8 cellular contexts compared by ENCODE assay signal in genomic region chr1:226870323-226871046, GRCh38. TPM values are rescaled to one million over a fixed set of nuclear protein-coding genes. Genes with fewer than 3 reads are reported as not detected.
DNase-seq lines count a peak whose midpoint lies in the region; ATAC-seq and TF ChIP-seq lines count a peak whose summit lies in the region.

PSEN2 (plus strand) TSS chr1:226870616; CDS start chr1:226881908, 11,292 bp downstream.

- H3K4me3 Mint-ChIP-seq in T-helper 2 cell treated with Interferon-gamma antibody and Interleukin-4, amounts not matched to agents 5 μg/mL and 100 μg/mL, for 36 hours: peak within 1 kb of the TSS; percentile 81

- H3K27ac Mint-ChIP-seq in T-helper 2 cell treated with Interferon-gamma antibody and Interleukin-4, amounts not matched to agents 5 μg/mL and 100 μg/mL, for 36 hours: peak within 1 kb of the TSS; percentile 52

- H3K36me3 Mint-ChIP-seq in T-helper 2 cell treated with Interferon-gamma antibody and Interleukin-4, amounts not matched to agents 5 μg/mL and 100 μg/mL, for 36 hours (ENCODE audit: low read depth): no peaks in the 10 kb centered on the region

- peaks cover 52% of the 10 kb centered on the region for H3K4me1 ChIP-seq in body of pancreas
- peaks cover 32 to 35% of the 10 kb centered on the region in 2 donors for H3K4me1 ChIP-seq in gastrocnemius medialis

- H3K9me3 ChIP-seq in body of pancreas: no peaks in the 10 kb centered on the region
- no peaks in the 10 kb centered on the region for H3K9me3 ChIP-seq in gastrocnemius medialis

- in situ Hi-C loops in gastrocnemius medialis (cut with MboI; ENCODE audit: low sequenced_read_pairs in 4 of 4): no loop called here

- H3K4me3 ChIP-seq in GM12865 (ENCODE audit: low read depth, low read length): peak within 1 kb of the TSS; percentile 62
- peak within 1 kb of the TSS; percentile 59 for H3K4me3 ChIP-seq in NB4 (ENCODE audit: low read depth, low read length)
- H3K4me3 ChIP-seq in body of pancreas: peak within 1 kb of the TSS; percentile 49 to 64
- peak within 1 kb of the TSS; percentile 62 for H3K4me3 ChIP-seq in iPS-11a (ENCODE audit: low read depth, low read length)
- H3K4me3 ChIP-seq in gastrocnemius medialis: peak within 1 kb of the TSS; percentile 72 to 91 (median 88)

- H3K27me3 Mint-ChIP-seq in T-helper 2 cell treated with Interferon-gamma antibody and Interleukin-4, amounts not matched to agents 5 μg/mL and 100 μg/mL, for 36 hours (ENCODE audit: low read depth): peaks cover 18% of the 10 kb centered on the region

- ATAC-seq in body of pancreas (peak; percentile 85), gastrocnemius medialis (peak; percentile 71 to 88)

- DNase-seq in GM12865 (ENCODE audit: low read depth): peak; percentile 78
- DNase-seq in HCEC 1CT: peak; percentile 57
- peak; percentile 65 for DNase-seq in NB4 (ENCODE audit: low read depth)
- DNase-seq in T-helper 2 cell treated with Interferon-gamma antibody and Interleukin-4, amounts not matched to agents 5 μg/mL and 100 μg/mL, for 36 hours (ENCODE audit: low spot score): peak; percentile 71
- DNase-seq in body of pancreas: peak; percentile 85 to 90 (median 86)
- peak; percentile 55 to 77 for DNase-seq in gastrocnemius medialis
- no peak for DNase-seq in putamen (ENCODE audit: low spot score)

- WGBS in body of pancreas, 2 donors: 0% methylated on average over 48 of the region's 82 CpGs; no CpG with 5 or more reads in 1 of the 2 donors

- intact Hi-C loops in body of pancreas (cut with DNase I): no loop called here
- intact Hi-C loops in gastrocnemius medialis (cut with DNase I; ENCODE audit: low total_unique reads): loop anchor here (2.0 to 5.0 kb wide), 2 partner anchors 50 to 107 kb away; no protein-coding TSS in a partner anchor

- TF ChIP-seq CTCF in GM12865 (IDR thresholded peaks at IDR 0.05; ENCODE audit: insufficient read depth, low read depth, low read length, missing control alignments) (peak; percentile 4), NB4 (IDR thresholded peaks at IDR 0.05; ENCODE audit: low read depth, low read length) (no peak), body of pancreas (IDR thresholded peaks at IDR 0.05) (peak in 2 of 7 experiments; percentile 42 to 43), gastrocnemius medialis (IDR thresholded peaks at IDR 0.05 in 4 of 5, conservative IDR thresholded peaks at IDR 0.05 in 1 of 5) (peak in 3 of 5 experiments; percentile 16 to 42 (median 35))

- H3K36me3 ChIP-seq in body of pancreas (replicated peaks in 1 of 2; ENCODE audit: insufficient read depth in 1 of 2, low read depth in 2 of 2) (no peaks in the 10 kb centered on the region), gastrocnemius medialis (no peaks in the 10 kb centered on the region)

- no peaks in the 10 kb centered on the region for H3K27me3 ChIP-seq in body of pancreas
- H3K27me3 ChIP-seq in gastrocnemius medialis: no peaks in the 10 kb centered on the region

- peak within 1 kb of the TSS; percentile 86 to 93 (median 88) for H3K27ac ChIP-seq in body of pancreas
- peak within 1 kb of the TSS; percentile 71 to 94 (median 90) for H3K27ac ChIP-seq in gastrocnemius medialis

- H3K4me1 Mint-ChIP-seq in T-helper 2 cell treated with Interferon-gamma antibody and Interleukin-4, amounts not matched to agents 5 μg/mL and 100 μg/mL, for 36 hours (ENCODE audit: low read depth): peaks cover 16% of the 10 kb centered on the region

- no peaks in the 10 kb centered on the region for H3K9me3 Mint-ChIP-seq in T-helper 2 cell treated with Interferon-gamma antibody and Interleukin-4, amounts not matched to agents 5 μg/mL and 100 μg/mL, for 36 hours

- TF ChIP-seq POLR2A in NB4 (IDR thresholded peaks at IDR 0.05; ENCODE audit: extremely low read depth, insufficient read length): no peak
- peak; percentile 61 to 85 (median 74) for TF ChIP-seq POLR2A in body of pancreas (IDR thresholded peaks at IDR 0.05)
- peak; percentile 69 to 70 for TF ChIP-seq POLR2A in gastrocnemius medialis (IDR thresholded peaks at IDR 0.05)

RNA-seq across cellular contexts. Expression of gene PSEN2, which starts in this region (rescaled TPM):
- 10 to 100 TPM; 80.9 to 98.9 TPM for total RNA-seq in body of pancreas
- 10 to 100 TPM; 24.8 to 41.4 (median 34.1) TPM for total RNA-seq in gastrocnemius medialis
